Comparison of ENCODE assay signal across 25 cellular contexts in genomic region chr22:49569286-49570031, GRCh38.
DNase-seq lines count a peak whose midpoint lies in the region; ATAC-seq and TF ChIP-seq lines count a peak whose summit lies in the region.
"Had no signal": no experiment of that assay in that cellular context is flagged by ENCODE, and none has a peak within 500 bp of the region (broad histone marks: within the 10 kb centered on the region; RNA-seq: fewer than 3 reads in every experiment).

No MANE protein-coding gene starts in this region.

- TF ChIP-seq CTCF in RWPE2 (IDR thresholded peaks at IDR 0.05; ENCODE audit: poor library complexity, severe bottlenecking), result no peak
- TF ChIP-seq CTCF in suprapubic skin (IDR thresholded peaks at IDR 0.05), result no peak

- H3K36me3 ChIP-seq in RWPE2 (ENCODE audit: low read depth) (no peaks in the 10 kb centered on the region), suprapubic skin (no peaks in the 10 kb centered on the region)
- H3K36me3 ChIP-seq: gastrocnemius medialis had no signal

- TF ChIP-seq EP300 in suprapubic skin (IDR thresholded peaks at IDR 0.05), result no peak

- H3K4me1 ChIP-seq in RWPE2 (ENCODE audit: insufficient read depth, poor library complexity, severe bottlenecking) (no peaks in the 10 kb centered on the region), suprapubic skin (no peaks in the 10 kb centered on the region)
- H3K4me1 ChIP-seq: gastrocnemius medialis had no signal

- peak; percentile 40 for DNase-seq in activated CD8-positive, alpha-beta memory T cell treated with anti-CD3 and anti-CD28 coated beads, Interleukin-2, amount 50 U/mL, for 48 hours
- DNase-seq in activated CD8-positive, alpha-beta memory T cell treated with anti-CD3 and anti-CD28 coated beads, Interleukin-2, amount 50 U/mL, for 4 hours, result no peak
- DNase-seq in RWPE2 (ENCODE audit: low spot score), result peak; percentile 47
- peak; percentile 86 for DNase-seq in mesenteric fat pad (ENCODE audit: low spot score)
- peak; percentile 35 to 61 for DNase-seq in suprapubic skin (ENCODE audit: low spot score in 2 of 2)
- no peak for DNase-seq in activated gamma-delta T cell treated with Interleukin-2 at 50 U/mL for 16 hours
- DNase-seq: activated T-cell treated with anti-CD3 and anti-CD28 coated beads, Interleukin-2, amount 50 U/mL, for 72 hours; anterior cingulate cortex; Calu3; DMS79 treated with DMSO at 0.1 percent for 48 hours; GF-D8; KG1; left colon; MM.1S; NCI-H1417; NCI-H2081 treated with DMSO at 0.1 percent for 48 hours; NCI-H345; NCI-H748 treated with DMSO at 0.1 percent for 48 hours; occipital lobe; stimulated activated CD4-positive, alpha-beta T cell treated with anti-CD3 and anti-CD28 coated beads, Interleukin-2, amount 100 ng/mL, for 24 hours had no signal

- H3K27ac ChIP-seq in RWPE2 (ENCODE audit: poor library complexity, severe bottlenecking) (no peak overlapping the region), suprapubic skin (no peak overlapping the region)
- H3K27ac ChIP-seq: gastrocnemius medialis had no signal

- no peak for ATAC-seq in RWPE2 (ENCODE audit: low read depth)
- ATAC-seq in GM18505 (IDR thresholded peaks at IDR 0.05; ENCODE audit: unreplicated experiment), result no peak
- no peak for ATAC-seq in HG02885 (IDR thresholded peaks at IDR 0.05; ENCODE audit: poor library complexity, unreplicated experiment)
- ATAC-seq: activated T-cell treated with anti-CD3 and anti-CD28 coated beads, Interleukin-2, amount 50 U/mL, for 72 hours; gastrocnemius medialis; HCT116; left colon had no signal

- no peak for TF ChIP-seq POLR2A in suprapubic skin (IDR thresholded peaks at IDR 0.05)
- TF ChIP-seq POLR2A in GM18505 (IDR thresholded peaks at IDR 0.05; ENCODE audit: borderline replicate concordance, extremely low read depth, insufficient read depth, insufficient read length), result no peak

- H3K4me3 ChIP-seq in RWPE2 (ENCODE audit: severe bottlenecking) (no peak overlapping the region), suprapubic skin (no peak overlapping the region)
- H3K4me3 ChIP-seq: gastrocnemius medialis, smooth muscle cell had no signal

- H3K9me3 ChIP-seq in RWPE2 (ENCODE audit: severe bottlenecking), result no peaks in the 10 kb centered on the region
- no peaks in the 10 kb centered on the region for H3K9me3 ChIP-seq in suprapubic skin
- H3K9me3 ChIP-seq: gastrocnemius medialis had no signal

- WGBS in suprapubic skin, result 87% methylated on average over 23 of the region's 37 CpGs

- H3K27me3 ChIP-seq in RWPE2 (ENCODE audit: insufficient read depth, poor library complexity, severe bottlenecking), result no peaks in the 10 kb centered on the region
- peaks cover 12% of the 10 kb centered on the region for H3K27me3 ChIP-seq in suprapubic skin
- H3K27me3 ChIP-seq: gastrocnemius medialis had no signal

Comparison
In these comparisons a context has a peak if more than half of its experiments do, and no peak if none do; other contexts are left out.
1. DNase-seq: peak in activated CD8-positive, alpha-beta memory T cell treated with anti-CD3 and anti-CD28 coated beads, Interleukin-2, amount 50 U/mL, for 48 hours (single experiment), RWPE2 (single experiment), mesenteric fat pad (single experiment) and suprapubic skin (2 of 2); none in activated CD8-positive, alpha-beta memory T cell treated with anti-CD3 and anti-CD28 coated beads, Interleukin-2, amount 50 U/mL, for 4 hours (single experiment) and activated gamma-delta T cell treated with Interleukin-2 at 50 U/mL for 16 hours (single experiment).